In the genomic region with DNA sequence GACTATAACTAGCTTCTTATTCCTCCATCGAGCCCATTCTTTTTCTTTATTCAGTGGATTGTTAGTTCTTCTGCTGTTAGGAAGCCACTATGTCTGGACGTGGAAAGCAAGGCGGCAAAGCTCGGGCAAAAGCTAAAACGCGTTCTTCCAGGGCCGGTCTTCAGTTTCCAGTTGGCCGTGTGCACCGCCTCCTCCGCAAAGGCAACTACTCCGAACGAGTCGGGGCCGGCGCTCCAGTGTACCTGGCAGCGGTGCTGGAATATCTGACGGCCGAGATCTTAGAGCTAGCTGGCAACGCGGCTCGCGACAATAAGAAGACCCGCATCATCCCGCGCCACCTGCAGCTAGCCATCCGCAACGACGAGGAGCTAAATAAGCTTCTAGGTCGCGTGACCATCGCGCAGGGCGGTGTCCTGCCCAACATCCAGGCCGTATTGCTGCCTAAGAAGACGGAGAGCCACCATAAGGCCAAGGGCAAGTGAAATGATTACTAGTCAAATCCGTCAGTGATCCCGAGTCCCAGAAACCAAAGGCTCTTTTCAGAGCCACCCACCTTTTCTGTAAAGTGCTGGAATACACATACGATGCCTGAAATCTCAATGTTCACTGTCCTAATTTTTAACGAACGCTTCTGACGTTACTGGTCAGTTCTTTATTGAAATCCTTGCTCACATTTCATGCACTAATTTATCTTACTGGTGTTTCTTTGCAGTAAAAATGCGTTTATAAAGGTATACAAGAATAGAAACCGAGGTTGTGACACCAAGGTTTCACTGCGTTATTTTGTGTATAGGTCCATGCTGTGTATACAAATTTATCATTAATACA, we compare ENCODE assay signal across 1 cellular context.
A peak's percentile ranks its signal among the peaks of the same experiment; 100 is the strongest.
TF ChIP-seq lines count a peak whose summit lies in the region.

No MANE protein-coding gene starts in this region.

TF ChIP-seq in K562, 482 proteins besides CTCF, POLR2A, EP300 and RAD21 (continued from another document and continues in another):
- no peak for TF ChIP-seq TSHZ1 (CRISPR knock-in tag; IDR thresholded peaks at IDR 0.05)
- peak; percentile 51 for TF ChIP-seq TFE3 (CRISPR knock-in tag; IDR thresholded peaks at IDR 0.05)
- TF ChIP-seq, protein P1, sequence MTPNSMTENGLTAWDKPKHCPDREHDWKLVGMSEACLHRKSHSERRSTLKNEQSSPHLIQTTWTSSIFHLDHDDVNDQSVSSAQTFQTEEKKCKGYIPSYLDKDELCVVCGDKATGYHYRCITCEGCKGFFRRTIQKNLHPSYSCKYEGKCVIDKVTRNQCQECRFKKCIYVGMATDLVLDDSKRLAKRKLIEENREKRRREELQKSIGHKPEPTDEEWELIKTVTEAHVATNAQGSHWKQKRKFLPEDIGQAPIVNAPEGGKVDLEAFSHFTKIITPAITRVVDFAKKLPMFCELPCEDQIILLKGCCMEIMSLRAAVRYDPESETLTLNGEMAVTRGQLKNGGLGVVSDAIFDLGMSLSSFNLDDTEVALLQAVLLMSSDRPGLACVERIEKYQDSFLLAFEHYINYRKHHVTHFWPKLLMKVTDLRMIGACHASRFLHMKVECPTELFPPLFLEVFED (CRISPR knock-in tag; conservative IDR thresholded peaks at IDR 0.05): peak; percentile 85; the same call in 1 of the 2 replicates
- TF ChIP-seq RFX1 (IDR thresholded peaks at IDR 0.05): 0 out of 2 replicates have a peak, but pooled peaks have one; percentile 8
- TF ChIP-seq FOXP1 (CRISPR knock-in tag; IDR thresholded peaks at IDR 0.05): peak; percentile 95
- TF ChIP-seq SUPT5H (IDR thresholded peaks at IDR 0.05): peak; percentile 99
- peak; percentile 84; the same call in 1 of the 2 replicates for TF ChIP-seq MITF (IDR thresholded peaks at IDR 0.05)
- peak; percentile 5 for TF ChIP-seq PRDM10 (IDR thresholded peaks at IDR 0.05; ENCODE audit: partially characterized antibody)
- TF ChIP-seq MYBL2 (IDR thresholded peaks at IDR 0.05; ENCODE audit: low read depth): no peak; the same call in 1 of the 2 replicates
- TF ChIP-seq MYBL2 (CRISPR knock-in tag; IDR thresholded peaks at IDR 0.05; ENCODE audit: borderline replicate concordance): no peak
- 0 out of 2 replicates have a peak, but pooled peaks have one; percentile 34 for TF ChIP-seq HDGF (IDR thresholded peaks at IDR 0.05)
- TF ChIP-seq U2AF1 (optimal IDR thresholded peaks at IDR 0.05; ENCODE audit: low read depth, low read length): peak; percentile 94
- 0 out of 2 replicates have a peak, but pooled peaks have one; percentile 27 for TF ChIP-seq STAG1 (CRISPR knock-in tag; IDR thresholded peaks at IDR 0.05; ENCODE audit: borderline replicate concordance)
- TF ChIP-seq, protein P2, sequence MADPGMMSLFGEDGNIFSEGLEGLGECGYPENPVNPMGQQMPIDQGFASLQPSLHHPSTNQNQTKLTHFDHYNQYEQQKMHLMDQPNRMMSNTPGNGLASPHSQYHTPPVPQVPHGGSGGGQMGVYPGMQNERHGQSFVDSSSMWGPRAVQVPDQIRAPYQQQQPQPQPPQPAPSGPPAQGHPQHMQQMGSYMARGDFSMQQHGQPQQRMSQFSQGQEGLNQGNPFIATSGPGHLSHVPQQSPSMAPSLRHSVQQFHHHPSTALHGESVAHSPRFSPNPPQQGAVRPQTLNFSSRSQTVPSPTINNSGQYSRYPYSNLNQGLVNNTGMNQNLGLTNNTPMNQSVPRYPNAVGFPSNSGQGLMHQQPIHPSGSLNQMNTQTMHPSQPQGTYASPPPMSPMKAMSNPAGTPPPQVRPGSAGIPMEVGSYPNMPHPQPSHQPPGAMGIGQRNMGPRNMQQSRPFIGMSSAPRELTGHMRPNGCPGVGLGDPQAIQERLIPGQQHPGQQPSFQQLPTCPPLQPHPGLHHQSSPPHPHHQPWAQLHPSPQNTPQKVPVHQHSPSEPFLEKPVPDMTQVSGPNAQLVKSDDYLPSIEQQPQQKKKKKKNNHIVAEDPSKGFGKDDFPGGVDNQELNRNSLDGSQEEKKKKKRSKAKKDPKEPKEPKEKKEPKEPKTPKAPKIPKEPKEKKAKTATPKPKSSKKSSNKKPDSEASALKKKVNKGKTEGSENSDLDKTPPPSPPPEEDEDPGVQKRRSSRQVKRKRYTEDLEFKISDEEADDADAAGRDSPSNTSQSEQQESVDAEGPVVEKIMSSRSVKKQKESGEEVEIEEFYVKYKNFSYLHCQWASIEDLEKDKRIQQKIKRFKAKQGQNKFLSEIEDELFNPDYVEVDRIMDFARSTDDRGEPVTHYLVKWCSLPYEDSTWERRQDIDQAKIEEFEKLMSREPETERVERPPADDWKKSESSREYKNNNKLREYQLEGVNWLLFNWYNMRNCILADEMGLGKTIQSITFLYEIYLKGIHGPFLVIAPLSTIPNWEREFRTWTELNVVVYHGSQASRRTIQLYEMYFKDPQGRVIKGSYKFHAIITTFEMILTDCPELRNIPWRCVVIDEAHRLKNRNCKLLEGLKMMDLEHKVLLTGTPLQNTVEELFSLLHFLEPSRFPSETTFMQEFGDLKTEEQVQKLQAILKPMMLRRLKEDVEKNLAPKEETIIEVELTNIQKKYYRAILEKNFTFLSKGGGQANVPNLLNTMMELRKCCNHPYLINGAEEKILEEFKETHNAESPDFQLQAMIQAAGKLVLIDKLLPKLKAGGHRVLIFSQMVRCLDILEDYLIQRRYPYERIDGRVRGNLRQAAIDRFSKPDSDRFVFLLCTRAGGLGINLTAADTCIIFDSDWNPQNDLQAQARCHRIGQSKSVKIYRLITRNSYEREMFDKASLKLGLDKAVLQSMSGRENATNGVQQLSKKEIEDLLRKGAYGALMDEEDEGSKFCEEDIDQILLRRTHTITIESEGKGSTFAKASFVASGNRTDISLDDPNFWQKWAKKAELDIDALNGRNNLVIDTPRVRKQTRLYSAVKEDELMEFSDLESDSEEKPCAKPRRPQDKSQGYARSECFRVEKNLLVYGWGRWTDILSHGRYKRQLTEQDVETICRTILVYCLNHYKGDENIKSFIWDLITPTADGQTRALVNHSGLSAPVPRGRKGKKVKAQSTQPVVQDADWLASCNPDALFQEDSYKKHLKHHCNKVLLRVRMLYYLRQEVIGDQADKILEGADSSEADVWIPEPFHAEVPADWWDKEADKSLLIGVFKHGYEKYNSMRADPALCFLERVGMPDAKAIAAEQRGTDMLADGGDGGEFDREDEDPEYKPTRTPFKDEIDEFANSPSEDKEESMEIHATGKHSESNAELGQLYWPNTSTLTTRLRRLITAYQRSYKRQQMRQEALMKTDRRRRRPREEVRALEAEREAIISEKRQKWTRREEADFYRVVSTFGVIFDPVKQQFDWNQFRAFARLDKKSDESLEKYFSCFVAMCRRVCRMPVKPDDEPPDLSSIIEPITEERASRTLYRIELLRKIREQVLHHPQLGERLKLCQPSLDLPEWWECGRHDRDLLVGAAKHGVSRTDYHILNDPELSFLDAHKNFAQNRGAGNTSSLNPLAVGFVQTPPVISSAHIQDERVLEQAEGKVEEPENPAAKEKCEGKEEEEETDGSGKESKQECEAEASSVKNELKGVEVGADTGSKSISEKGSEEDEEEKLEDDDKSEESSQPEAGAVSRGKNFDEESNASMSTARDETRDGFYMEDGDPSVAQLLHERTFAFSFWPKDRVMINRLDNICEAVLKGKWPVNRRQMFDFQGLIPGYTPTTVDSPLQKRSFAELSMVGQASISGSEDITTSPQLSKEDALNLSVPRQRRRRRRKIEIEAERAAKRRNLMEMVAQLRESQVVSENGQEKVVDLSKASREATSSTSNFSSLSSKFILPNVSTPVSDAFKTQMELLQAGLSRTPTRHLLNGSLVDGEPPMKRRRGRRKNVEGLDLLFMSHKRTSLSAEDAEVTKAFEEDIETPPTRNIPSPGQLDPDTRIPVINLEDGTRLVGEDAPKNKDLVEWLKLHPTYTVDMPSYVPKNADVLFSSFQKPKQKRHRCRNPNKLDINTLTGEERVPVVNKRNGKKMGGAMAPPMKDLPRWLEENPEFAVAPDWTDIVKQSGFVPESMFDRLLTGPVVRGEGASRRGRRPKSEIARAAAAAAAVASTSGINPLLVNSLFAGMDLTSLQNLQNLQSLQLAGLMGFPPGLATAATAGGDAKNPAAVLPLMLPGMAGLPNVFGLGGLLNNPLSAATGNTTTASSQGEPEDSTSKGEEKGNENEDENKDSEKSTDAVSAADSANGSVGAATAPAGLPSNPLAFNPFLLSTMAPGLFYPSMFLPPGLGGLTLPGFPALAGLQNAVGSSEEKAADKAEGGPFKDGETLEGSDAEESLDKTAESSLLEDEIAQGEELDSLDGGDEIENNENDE (IDR thresholded peaks at IDR 0.05; ENCODE audit: low read depth, low read length): no peak
- peak; percentile 86; the same call in 1 of the 2 replicates for TF ChIP-seq RHOXF2B (CRISPR knock-in tag; conservative IDR thresholded peaks at IDR 0.05)
- peak in 1 of 2 experiments; percentile 87; a peak in 1 of 4 replicates for TF ChIP-seq TEAD1 (CRISPR knock-in tag; IDR thresholded peaks at IDR 0.05)
- TF ChIP-seq SAFB2 (IDR thresholded peaks at IDR 0.05; ENCODE audit: borderline replicate concordance, low read depth, low read length, severe bottlenecking): no peak
- peak; percentile 19; the same call in 1 of the 2 replicates for TF ChIP-seq MAFK (IDR thresholded peaks at IDR 0.05; ENCODE audit: low read length)
- no peak; the same call in 1 of the 2 replicates for TF ChIP-seq ZNF23 (CRISPR knock-in tag; IDR thresholded peaks at IDR 0.05)
- TF ChIP-seq PPARD (CRISPR knock-in tag; IDR thresholded peaks at IDR 0.05): no peak
- TF ChIP-seq CHD1 (IDR thresholded peaks at IDR 0.05; ENCODE audit: low read length): peak; percentile 99
- peak; percentile 79 for TF ChIP-seq E2F3 (CRISPR knock-in tag; IDR thresholded peaks at IDR 0.05)
- no peak for TF ChIP-seq ZNF707 (CRISPR knock-in tag; conservative IDR thresholded peaks at IDR 0.05)
